ENCODE assay signal across 17 cellular contexts in the genomic region with DNA sequence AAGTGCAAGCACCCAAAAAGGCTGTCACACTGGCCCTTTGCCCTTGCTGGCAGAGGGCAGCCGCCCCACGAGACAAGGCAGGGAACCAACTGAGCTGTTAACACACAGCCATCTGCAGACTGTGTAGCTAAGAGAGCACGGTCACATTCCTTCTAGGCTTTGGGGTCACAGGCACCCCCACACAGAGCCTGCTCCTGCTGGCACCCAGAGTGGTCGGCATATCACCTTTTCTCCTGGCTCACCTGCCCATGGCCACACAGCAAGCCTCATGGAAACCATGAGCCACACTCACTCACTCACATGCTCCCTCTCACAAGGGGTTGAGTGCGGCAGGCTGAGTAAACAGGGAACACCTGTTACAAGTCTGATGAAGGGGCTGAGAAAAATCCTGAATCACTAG.
DNase-seq lines count a peak whose midpoint lies in the region; ATAC-seq and TF ChIP-seq lines count a peak whose summit lies in the region.
"Had no signal": no experiment of that assay in that cellular context is flagged by ENCODE, and none has a peak within 500 bp of the region (broad histone marks: within the 10 kb centered on the region; RNA-seq: fewer than 3 reads in every experiment).

No MANE protein-coding gene starts in this region.

- peaks cover 16% of the 10 kb centered on the region for H3K36me3 Mint-ChIP-seq in activated CD4-positive, alpha-beta T cell treated with anti-CD3 and anti-CD28 coated beads, Interleukin-2, amount 10 ng/mL, durations not matched to agents 24 days and 14 days (ENCODE audit: low read depth)
- H3K36me3 Mint-ChIP-seq: IgD-negative memory B cell had no signal

- H3K9me3 ChIP-seq in HUES6 (ENCODE audit: control insufficient read depth, insufficient read depth, low read depth, low read length), result peaks cover 20% of the 10 kb centered on the region; the same call in 1 of the 2 replicates
- H3K9me3 ChIP-seq in upper lobe of right lung, result no peaks in the 10 kb centered on the region

- H3K4me3 ChIP-seq in HUES6 (ENCODE audit: low read depth, low read length) (no peak overlapping the region), upper lobe of right lung (no peak overlapping the region)
- H3K4me3 ChIP-seq: BLaER1 had no signal

- intact Hi-C loops in activated CD4-positive, alpha-beta T cell treated with anti-CD3 and anti-CD28 coated beads, Interleukin-2, amount 10 ng/mL, durations not matched to agents 24 days and 14 days (cut with micrococcal nuclease), result no loop called here
- intact Hi-C loops in upper lobe of right lung (cut with DNase I), result no loop called here

- H3K36me3 ChIP-seq in HUES6 (ENCODE audit: control insufficient read depth, insufficient read depth, low read length), result peaks cover 4% of the 10 kb centered on the region; the same call in 1 of the 2 replicates
- H3K36me3 ChIP-seq in upper lobe of right lung, result no peaks in the 10 kb centered on the region

- peak overlapping the region; percentile 11 for H3K9ac ChIP-seq in HUES6 (ENCODE audit: low read length)
- H3K9ac ChIP-seq: BLaER1 had no signal

- peak; percentile 54 for DNase-seq in activated CD4-positive, alpha-beta T cell treated with anti-CD3 and anti-CD28 coated beads, Interleukin-2, amount 10 ng/mL, durations not matched to agents 24 days and 14 days
- no peak for DNase-seq in activated CD4-positive, alpha-beta T cell treated with anti-CD3 and anti-CD28 coated beads, Interleukin-2, amount 50 U/mL, for 1 hour
- DNase-seq in left lobe of liver (ENCODE audit: low spot score) (no peak), upper lobe of right lung (no peak), hypothalamus (lab: John Stamatoyannopoulos, UW) (no peak), NCI-H1092 treated with DMSO at 0.1 percent for 48 hours (lab: John Stamatoyannopoulos, UW) (no peak)
- DNase-seq: CD8-positive, alpha-beta T cell; DND-41; Karpas-422; NCI-H1436 treated with DMSO at 0.1 percent for 48 hours; NCI-H2029; NCI-H226; NCI-H526 had no signal

- H3K27ac ChIP-seq in HUES6 (ENCODE audit: low read depth, low read length), result no peak overlapping the region; the same call in 1 of the 2 replicates
- no peak overlapping the region for H3K27ac ChIP-seq in upper lobe of right lung
- H3K27ac ChIP-seq: BLaER1 had no signal

- H3K4me1 Mint-ChIP-seq in activated CD4-positive, alpha-beta T cell treated with anti-CD3 and anti-CD28 coated beads, Interleukin-2, amount 10 ng/mL, durations not matched to agents 24 days and 14 days, result peaks cover 12% of the 10 kb centered on the region

- TF ChIP-seq CTCF in upper lobe of right lung (IDR thresholded peaks at IDR 0.05), result no peak

- no peak overlapping the region for H3K27ac Mint-ChIP-seq in activated CD4-positive, alpha-beta T cell treated with anti-CD3 and anti-CD28 coated beads, Interleukin-2, amount 10 ng/mL, durations not matched to agents 24 days and 14 days
- H3K27ac Mint-ChIP-seq: CD8-positive, alpha-beta T cell had no signal

- no peaks in the 10 kb centered on the region for H3K27me3 ChIP-seq in HUES6 (ENCODE audit: control insufficient read depth, insufficient read depth, low read length)
- H3K27me3 ChIP-seq in upper lobe of right lung, result no peaks in the 10 kb centered on the region
- H3K27me3 ChIP-seq: BLaER1 had no signal

- peak; percentile 16 for ATAC-seq in left lobe of liver
- ATAC-seq in upper lobe of right lung, result peak; percentile 39
- ATAC-seq: CD8-positive, alpha-beta T cell; Right ventricle myocardium inferior had no signal

- no peaks in the 10 kb centered on the region for H3K27me3 Mint-ChIP-seq in activated CD4-positive, alpha-beta T cell treated with anti-CD3 and anti-CD28 coated beads, Interleukin-2, amount 10 ng/mL, durations not matched to agents 24 days and 14 days

- H3K4me1 ChIP-seq in HUES6 (ENCODE audit: control insufficient read depth, insufficient read depth, low read length), result peaks cover 26% of the 10 kb centered on the region
- no peaks in the 10 kb centered on the region for H3K4me1 ChIP-seq in upper lobe of right lung

- no peaks in the 10 kb centered on the region for H3K9me3 Mint-ChIP-seq in activated CD4-positive, alpha-beta T cell treated with anti-CD3 and anti-CD28 coated beads, Interleukin-2, amount 10 ng/mL, durations not matched to agents 24 days and 14 days
- H3K9me3 Mint-ChIP-seq: CD8-positive, alpha-beta T cell; IgD-negative memory B cell had no signal

- H3K4me3 Mint-ChIP-seq in activated CD4-positive, alpha-beta T cell treated with anti-CD3 and anti-CD28 coated beads, Interleukin-2, amount 10 ng/mL, durations not matched to agents 24 days and 14 days, result no peak overlapping the region
- H3K4me3 Mint-ChIP-seq: CD8-positive, alpha-beta T cell; IgD-negative memory B cell had no signal
